19 cellular contexts compared by ENCODE assay signal in genomic region chr3:76487446-76487845, GRCh38.
A peak's percentile ranks its signal among the peaks of the same experiment; 100 is the strongest.
DNase-seq lines count a peak whose midpoint lies in the region; ATAC-seq and TF ChIP-seq lines count a peak whose summit lies in the region.
"Had no signal": no experiment of that assay in that cellular context is flagged by ENCODE, and none has a peak within 500 bp of the region (broad histone marks: within the 10 kb centered on the region; RNA-seq: fewer than 3 reads in every experiment).

No MANE protein-coding gene starts in this region.

- no peak overlapping the region for H2BK12ac ChIP-seq in mesenchymal stem cell (ENCODE audit: low read length in 2 of 2)

- no peak for ATAC-seq in GM21786 (IDR thresholded peaks at IDR 0.05; ENCODE audit: unreplicated experiment)
- ATAC-seq: HCT116, K562, SK-N-SH treated with all-trans-retinoic acid at 6 μM for 48 hours had no signal

- no peaks in the 10 kb centered on the region for H3K4me1 ChIP-seq in mesenchymal stem cell (ENCODE audit: control insufficient read depth, insufficient read depth, low read depth, low read length)
- no peaks in the 10 kb centered on the region for H3K4me1 ChIP-seq in CD8-positive, alpha-beta memory T cell (ENCODE audit: insufficient read depth, low read length)

- H3K9me3 ChIP-seq in MG63: no peaks in the 10 kb centered on the region
- H3K9me3 ChIP-seq in mesenchymal stem cell (ENCODE audit: control insufficient read depth, low read length): peaks cover 3% of the 10 kb centered on the region
- no peaks in the 10 kb centered on the region for H3K9me3 ChIP-seq in CD8-positive, alpha-beta memory T cell (ENCODE audit: low read length)

- no peak overlapping the region for H2BK15ac ChIP-seq in mesenchymal stem cell (ENCODE audit: low read depth, poor library complexity, severe bottlenecking)

- no peak overlapping the region for H4K8ac ChIP-seq in mesenchymal stem cell (ENCODE audit: low read length)

- no peak overlapping the region for H3K4ac ChIP-seq in mesenchymal stem cell (ENCODE audit: low read depth in 1 of 2, low read length in 2 of 2)

- no peak overlapping the region for H3K4me2 ChIP-seq in mesenchymal stem cell (ENCODE audit: low read length, poor library complexity, severe bottlenecking)
- H3K4me2 ChIP-seq: PC-9 had no signal

- H3K23ac ChIP-seq in mesenchymal stem cell (ENCODE audit: low read length in 2 of 2): no peak overlapping the region

- no peak overlapping the region for H3K18ac ChIP-seq in mesenchymal stem cell (ENCODE audit: low read depth in 1 of 2, low read length in 2 of 2)

- no peaks in the 10 kb centered on the region for H3K79me1 ChIP-seq in mesenchymal stem cell (replicated peaks; ENCODE audit: low read length, poor library complexity, severe bottlenecking)

- H3K9ac ChIP-seq in mesenchymal stem cell (ENCODE audit: low read length): no peak overlapping the region

- WGBS in mesenchymal stem cell: 15% methylated on average over 3 of the region's 3 CpGs

- no peak overlapping the region for H2AK5ac ChIP-seq in mesenchymal stem cell (ENCODE audit: low read length, severe bottlenecking)

- no peaks in the 10 kb centered on the region for H3K36me3 Mint-ChIP-seq in CD8-positive, alpha-beta memory T cell

- no peak overlapping the region for H3K27ac Mint-ChIP-seq in CD8-positive, alpha-beta memory T cell

- peak overlapping the region; percentile 36 for H3K27ac ChIP-seq in mesenchymal stem cell (ENCODE audit: low read length, poor library complexity, severe bottlenecking)
- H3K27ac ChIP-seq in CD8-positive, alpha-beta memory T cell (ENCODE audit: low read depth, low read length): no peak overlapping the region
- H3K27ac ChIP-seq: PC-9 had no signal

- CTCF ChIA-PET in CD8-positive, alpha-beta memory T cell (lab: Charles Lee): no interaction called here

- no peak overlapping the region for H2BK120ac ChIP-seq in mesenchymal stem cell (ENCODE audit: low read depth, low read length)

- POLR2A ChIA-PET in CD8-positive, alpha-beta memory T cell (lab: Charles Lee): no interaction called here

- H3K27me3 ChIP-seq in MG63 (no peaks in the 10 kb centered on the region), mesenchymal stem cell (ENCODE audit: control insufficient read depth in 1 of 2, insufficient read depth in 1 of 2, low read length in 2 of 2) (no peaks in the 10 kb centered on the region)
- H3K27me3 ChIP-seq in CD8-positive, alpha-beta memory T cell (ENCODE audit: insufficient read depth, low read length, poor library complexity, severe bottlenecking): no peaks in the 10 kb centered on the region

- no peak overlapping the region for H3K14ac ChIP-seq in mesenchymal stem cell (ENCODE audit: low read length in 2 of 2)

- TF ChIP-seq CTCF in choroid plexus epithelial cell (conservative IDR thresholded peaks at IDR 0.05; ENCODE audit: low read depth, low read length): no peak

- H3K36me3 ChIP-seq in MG63 (no peaks in the 10 kb centered on the region), mesenchymal stem cell (ENCODE audit: control insufficient read depth in 1 of 2, insufficient read depth in 2 of 2, low read depth in 1 of 2, low read length in 2 of 2) (no peaks in the 10 kb centered on the region)
- no peaks in the 10 kb centered on the region for H3K36me3 ChIP-seq in CD8-positive, alpha-beta memory T cell (ENCODE audit: insufficient read depth, low read length)

- no peaks in the 10 kb centered on the region for H3K27me3 Mint-ChIP-seq in CD8-positive, alpha-beta memory T cell

- H3K4me3 Mint-ChIP-seq in CD8-positive, alpha-beta memory T cell: no peak overlapping the region

- H3K4me1 Mint-ChIP-seq in CD8-positive, alpha-beta memory T cell: no peaks in the 10 kb centered on the region

- H4K91ac ChIP-seq in mesenchymal stem cell (ENCODE audit: low read length): no peak overlapping the region

- no peak overlapping the region for H2BK5ac ChIP-seq in mesenchymal stem cell (ENCODE audit: low read depth, low read length, poor library complexity, severe bottlenecking)

- H3K4me3 ChIP-seq in MG63: no peak overlapping the region
- H3K4me3 ChIP-seq in choroid plexus epithelial cell (ENCODE audit: low read depth, low read length): no peak overlapping the region
- no peak overlapping the region for H3K4me3 ChIP-seq in mesenchymal stem cell (ENCODE audit: insufficient read depth in 1 of 2, low read depth in 1 of 2, low read length in 2 of 2)
- no peak overlapping the region for H3K4me3 ChIP-seq in CD8-positive, alpha-beta memory T cell (ENCODE audit: low read length)
- H3K4me3 ChIP-seq: K562, PC-9 had no signal

- DNase-seq in ELR (ENCODE audit: low read depth): peak; percentile 81
- peak; percentile 1 for DNase-seq in MG63
- peak; percentile 63 for DNase-seq in choroid plexus epithelial cell (ENCODE audit: low read depth)
- DNase-seq in mesenchymal stem cell: peak; percentile 33
- DNase-seq in CD8-positive, alpha-beta memory T cell: no peak
- no peak for DNase-seq in H4 (ENCODE audit: low spot score)
- no peak for DNase-seq in NCI-H187 (lab: John Stamatoyannopoulos, UW)
- DNase-seq: C1 segment of cervical spinal cord, DMS153, NCI-H1048, NCI-H146, NCI-H2227 treated with DMSO at 0.1 percent for 48 hours, NCI-H526 treated with DMSO at 0.1 percent for 48 hours, PC-9, Right ventricle myocardium superior had no signal

- no peak overlapping the region for H2AFZ ChIP-seq in mesenchymal stem cell (ENCODE audit: low read depth, low read length)
- H2AFZ ChIP-seq: PC-9 had no signal

- H3K9me3 Mint-ChIP-seq in CD8-positive, alpha-beta memory T cell: peaks cover 4 to 21% (median 10%) of the 10 kb centered on the region in 5 donors

Comparison
In these comparisons a context has a peak if more than half of its experiments do, and no peak if none do; other contexts are left out.
1. DNase-seq: peak in ELR (single experiment), MG63 (single experiment), choroid plexus epithelial cell (single experiment) and mesenchymal stem cell (single experiment); none in CD8-positive, alpha-beta memory T cell (0 of 5), H4 (single experiment) and NCI-H187 (0 of 2).